8 cellular contexts compared by ENCODE assay signal in the genomic region with DNA sequence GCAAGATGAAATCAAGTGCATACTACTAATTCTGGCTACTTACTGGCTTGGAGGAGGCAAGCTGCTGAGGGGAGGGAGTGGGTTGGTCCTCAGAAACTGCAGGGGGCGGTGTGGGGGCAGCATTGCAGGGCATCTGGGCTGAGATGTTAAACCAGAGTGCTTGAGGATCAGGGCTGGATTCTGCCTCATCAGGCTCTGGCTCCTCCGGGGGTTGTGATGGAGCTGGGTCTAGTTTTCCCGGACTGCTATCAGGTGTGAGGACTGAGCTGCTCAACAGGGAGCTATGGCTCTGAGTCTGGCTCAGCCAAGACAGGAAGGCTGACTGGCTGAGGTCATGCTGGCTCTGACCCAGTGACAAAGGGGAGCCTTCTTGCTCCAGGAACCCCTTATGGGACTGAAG. TPM values are rescaled to one million over a fixed set of nuclear protein-coding genes. Genes with fewer than 3 reads are reported as not detected.
DNase-seq lines count a peak whose midpoint lies in the region; ATAC-seq and TF ChIP-seq lines count a peak whose summit lies in the region.

No MANE protein-coding gene starts in this region.

- WGBS in testis, 2 donors: 65 to 86% methylated on average over 1 to 3 of the region's 3 CpGs

- no peak overlapping the region for H3K27ac Mint-ChIP-seq in central memory CD8-positive, alpha-beta T cell (ENCODE audit: low read depth)
- no peak overlapping the region for H3K27ac Mint-ChIP-seq in neural crest cell (ENCODE audit: unreplicated experiment)

- TF ChIP-seq CTCF in GM12873 (IDR thresholded peaks at IDR 0.05; ENCODE audit: insufficient read depth, low read depth, low read length, missing control alignments) (peak; percentile 45), Panc1 (IDR thresholded peaks at IDR 0.05) (no peak; the same call in 1 of the 2 replicates), neural crest cell (conservative IDR thresholded peaks at IDR 0.05) (peak; percentile 24), testis (IDR thresholded peaks at IDR 0.05) (no peak)

- ATAC-seq in Panc1: peak; percentile 58; the same call in 1 of the 2 replicates
- ATAC-seq in central memory CD8-positive, alpha-beta T cell (replicated peaks; ENCODE audit: extremely low read depth, poor library complexity, severe bottlenecking): peak; percentile 43
- no peak for ATAC-seq in esophagus mucosa

- CTCF ChIA-PET in Panc1 (lab: Charles Lee): interaction anchor here (0.5 kb wide), 1 partner anchor 322 kb away, joined by 4 read pairs; no protein-coding TSS in a partner anchor

- H3K36me3 Mint-ChIP-seq in central memory CD8-positive, alpha-beta T cell (ENCODE audit: insufficient read depth): peaks cover 87% of the 10 kb centered on the region
- peaks cover 20% of the 10 kb centered on the region for H3K36me3 Mint-ChIP-seq in neural crest cell (ENCODE audit: low read depth)

- no peak overlapping the region for H3K4me3 ChIP-seq in Panc1 (ENCODE audit: low read depth in 2 of 2, low read length in 2 of 2)
- H3K4me3 ChIP-seq in testis: no peak overlapping the region

- H3K9me3 Mint-ChIP-seq in central memory CD8-positive, alpha-beta T cell: no peaks in the 10 kb centered on the region
- no peaks in the 10 kb centered on the region for H3K9me3 Mint-ChIP-seq in neural crest cell

- no TSS peak for BruUV-seq in Panc1 (replicated peaks; lab: Mats Ljungman, UMichigan)

- no peaks in the 10 kb centered on the region for H3K9me3 ChIP-seq in Panc1 (ENCODE audit: control insufficient read depth, insufficient read depth, low read depth, low read length)
- no peaks in the 10 kb centered on the region for H3K9me3 ChIP-seq in testis

- no peaks in the 10 kb centered on the region for H3K27me3 ChIP-seq in Panc1 (ENCODE audit: control insufficient read depth, insufficient read depth, low read length)
- H3K27me3 ChIP-seq in testis: no peaks in the 10 kb centered on the region

- no peaks in the 10 kb centered on the region for H3K27me3 Mint-ChIP-seq in central memory CD8-positive, alpha-beta T cell
- H3K27me3 Mint-ChIP-seq in neural crest cell (ENCODE audit: low read depth): no peaks in the 10 kb centered on the region

- H3K4me1 ChIP-seq in Panc1 (ENCODE audit: control insufficient read depth, insufficient read depth, low read length) (no peaks in the 10 kb centered on the region; the same call in 1 of the 2 replicates), testis (no peaks in the 10 kb centered on the region)

- H3K27ac ChIP-seq in Panc1 (ENCODE audit: low read length) (no peak overlapping the region), testis (no peak overlapping the region)

- peaks cover 5% of the 10 kb centered on the region for H3K4me1 Mint-ChIP-seq in central memory CD8-positive, alpha-beta T cell
- H3K4me1 Mint-ChIP-seq in neural crest cell: no peaks in the 10 kb centered on the region

- no peak overlapping the region for H3K4me3 Mint-ChIP-seq in central memory CD8-positive, alpha-beta T cell
- no peak overlapping the region for H3K4me3 Mint-ChIP-seq in neural crest cell

- no peak for TF ChIP-seq POLR2A in testis (IDR thresholded peaks at IDR 0.05)

- no peak for DNase-seq in Panc1 (ENCODE audit: low read depth, low spot score)
- DNase-seq in central memory CD8-positive, alpha-beta T cell (ENCODE audit: low spot score in 2 of 2): no peak
- DNase-seq in neural crest cell (ENCODE audit: low read depth, low spot score): no peak
- no peak for DNase-seq in testis
- DNase-seq in pons (ENCODE audit: low spot score): no peak
- DNase-seq in NCI-H1930 (lab: John Stamatoyannopoulos, UW): no peak

- intact Hi-C loops in Panc1 (cut with micrococcal nuclease; ENCODE audit: unreplicated experiment): no loop called here
- intact Hi-C loops in testis (cut with DNase I; ENCODE audit: low total_unique reads): no loop called here

- in situ Hi-C loops in Panc1 (cut with HindIII; ENCODE audit: low pct_unique_long_range_greater_than_20kb, low sequenced_read_pairs): no loop called here

- H3K36me3 ChIP-seq in Panc1 (ENCODE audit: control insufficient read depth, insufficient read depth, low read length): peaks cover 52% of the 10 kb centered on the region
- no peaks in the 10 kb centered on the region for H3K36me3 ChIP-seq in testis (ENCODE audit: low read depth, missing control alignments)

- POLR2A ChIA-PET in Panc1 (lab: Charles Lee): no interaction called here

RNA-seq across cellular contexts. Expression of gene BAZ2A, which starts 28.6 kb away (rescaled TPM):
- total RNA-seq in Panc1 (2021; ENCODE audit: unreplicated experiment) (131 TPM), neural crest cell (116 and 122 TPM in 2 replicates), testis (100 to 1,000 TPM; 250 to 316 TPM), esophagus mucosa (49.9 TPM)
- polyA plus RNA-seq in Panc1 (2012; ENCODE audit: insufficient read length): 77.0 TPM
- 134 TPM for polyA plus RNA-seq in testis (ENCODE audit: insufficient read depth, low read depth, low replicate concordance)

RNA-seq across cellular contexts. Expression of gene ATP5F1B, which starts 44.3 kb away (rescaled TPM):
- total RNA-seq in Panc1 (2021; ENCODE audit: unreplicated experiment) (999 TPM), neural crest cell (626 and 651 TPM in 2 replicates), testis (100 to 1,000 TPM; 342 to 387 TPM), esophagus mucosa (674 TPM)
- polyA plus RNA-seq in Panc1 (2012; ENCODE audit: insufficient read length): 1,395 TPM
- polyA plus RNA-seq in testis (ENCODE audit: insufficient read depth, low read depth, low replicate concordance): 666 TPM

Comparison
In these comparisons a context has a peak if more than half of its experiments do, and no peak if none do; other contexts are left out.
1. CTCF ChIP-seq: peak in GM12873 (single experiment) and neural crest cell (single experiment); none in Panc1 (single experiment) and testis (0 of 3).